In genomic region chr3:141303481-141304223, GRCh38 we compare ENCODE assay signal across 8 cellular contexts.
A peak's percentile ranks its signal among the peaks of the same experiment; 100 is the strongest.
DNase-seq lines count a peak whose midpoint lies in the region; ATAC-seq, FAIRE-seq and TF ChIP-seq lines count a peak whose summit lies in the region.

No MANE protein-coding gene starts in this region.

- no peaks in the 10 kb centered on the region for H3K27me3 ChIP-seq in bronchial epithelial cell (ENCODE audit: control insufficient read depth, insufficient read depth, low read length)

- no peak for FAIRE-seq in bronchial epithelial cell (lab: Jason Lieb, UNC)

- DNase-seq in stimulated activated naive CD4-positive, alpha-beta T cell (lab: John Stamatoyannopoulos, UW): peak; percentile 16 to 87 (median 56)
- no peak for DNase-seq in stimulated activated naive CD4-positive, alpha-beta T cell treated with Interleukin-2 at 50 U/mL for 16 hours (lab: John Stamatoyannopoulos, UW)
- peak; percentile 24 to 44 for DNase-seq in NCI-H1930 (lab: John Stamatoyannopoulos, UW)
- DNase-seq in T-helper 1 cell: peak in 4 of 5 donors; percentile 39 to 76 (median 66)
- peak; percentile 74 for DNase-seq in bronchial epithelial cell (ENCODE audit: low read depth)
- peak; percentile 75 for DNase-seq in kidney glomerular epithelial cell (lab: John Stamatoyannopoulos, UW)
- peak; percentile 24 to 35 for DNase-seq in stimulated activated CD8-positive, alpha-beta memory T cell treated with anti-CD3 and anti-CD28 coated beads, Interleukin-2, amount 100 ng/mL, for 1 hour (ENCODE audit: low read depth in 2 of 2)

- TF ChIP-seq CTCF in bronchial epithelial cell (IDR thresholded peaks at IDR 0.05; ENCODE audit: insufficient read depth, low read length, severe bottlenecking): peak; percentile 45

- no peak overlapping the region for H3K4me3 ChIP-seq in bronchial epithelial cell (ENCODE audit: low read depth, low read length)

- no peaks in the 10 kb centered on the region for H3K36me3 ChIP-seq in bronchial epithelial cell (ENCODE audit: control insufficient read depth, insufficient read depth, low read length)

- peak; percentile 83 for ATAC-seq in HG02885 (IDR thresholded peaks at IDR 0.05; ENCODE audit: poor library complexity, unreplicated experiment)
